Comparison of ENCODE assay signal across 18 cellular contexts in the genomic region with DNA sequence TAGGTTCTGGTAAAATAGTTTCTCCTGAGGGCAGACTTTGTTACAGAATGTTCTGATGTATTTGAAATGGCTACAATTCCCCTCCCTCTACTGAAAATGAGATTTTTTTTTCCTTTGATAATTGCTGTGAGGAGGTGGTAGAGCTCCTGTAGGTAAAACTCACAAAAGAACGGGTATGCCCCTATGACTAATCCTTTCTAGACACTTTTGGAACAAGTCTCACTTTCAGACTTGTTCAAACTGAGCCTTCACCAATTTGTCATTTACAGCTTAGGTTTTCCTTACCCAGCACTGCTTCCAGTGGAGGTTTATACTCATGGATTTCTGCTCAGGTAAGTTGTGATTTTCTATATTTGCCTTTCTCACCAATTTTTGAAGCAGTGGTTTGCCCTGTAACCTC.
DNase-seq lines count a peak whose midpoint lies in the region; ATAC-seq, FAIRE-seq and TF ChIP-seq lines count a peak whose summit lies in the region.
"Had no signal": no experiment of that assay in that cellular context is flagged by ENCODE, and none has a peak within 500 bp of the region (broad histone marks: within the 10 kb centered on the region; RNA-seq: fewer than 3 reads in every experiment).

No MANE protein-coding gene starts in this region.

- DNase-seq in bronchial epithelial cell (ENCODE audit: low read depth) (peak; percentile 52), suprapubic skin (ENCODE audit: low spot score in 2 of 2) (no peak), mesenteric fat pad (ENCODE audit: low spot score) (no peak), GM10266 (ENCODE audit: extremely low spot score) (no peak), ureter (ENCODE audit: low spot score) (no peak)
- DNase-seq: activated CD4-positive, CD25-positive, alpha-beta regulatory T cell; activated naive CD4-positive, alpha-beta T cell treated with anti-CD3 and anti-CD28 coated beads for 36 hours; COR-L47; dermis blood vessel endothelial cell; islet precursor cell; NCI-H2171 treated with DMSO at 0.1 percent for 48 hours; Right ventricle myocardium superior had no signal

- ATAC-seq in GM18517 (IDR thresholded peaks at IDR 0.05; ENCODE audit: unreplicated experiment) (peak; percentile 46), GM21381 (IDR thresholded peaks at IDR 0.05; ENCODE audit: unreplicated experiment) (peak; percentile 70), HG03159 (IDR thresholded peaks at IDR 0.05; ENCODE audit: unreplicated experiment) (peak; percentile 49)

- no peak for TF ChIP-seq POLR2A in suprapubic skin (IDR thresholded peaks at IDR 0.05)

- WGBS in suprapubic skin = 43% methylated on average over 1 of the region's 1 CpG

- no peak overlapping the region for H3K27ac ChIP-seq in suprapubic skin
- H3K27ac ChIP-seq: esophagus muscularis mucosa, KMS-11 had no signal

- no peak overlapping the region for H3K4me3 ChIP-seq in bronchial epithelial cell (ENCODE audit: low read depth, low read length)
- H3K4me3 ChIP-seq in suprapubic skin = no peak overlapping the region
- H3K4me3 ChIP-seq: esophagus muscularis mucosa had no signal

- H3K36me3 ChIP-seq in bronchial epithelial cell (ENCODE audit: control insufficient read depth, insufficient read depth, low read length) (no peaks in the 10 kb centered on the region), suprapubic skin (no peaks in the 10 kb centered on the region)
- H3K36me3 ChIP-seq: esophagus muscularis mucosa had no signal

- TF ChIP-seq EP300 in suprapubic skin (IDR thresholded peaks at IDR 0.05) = no peak

- no peaks in the 10 kb centered on the region for H3K9me3 ChIP-seq in suprapubic skin
- H3K9me3 ChIP-seq: esophagus muscularis mucosa had no signal

- FAIRE-seq in bronchial epithelial cell (lab: Jason Lieb, UNC) = no peak
- FAIRE-seq: G401.6 had no signal

- TF ChIP-seq CTCF in bronchial epithelial cell (IDR thresholded peaks at IDR 0.05; ENCODE audit: insufficient read depth, low read length, severe bottlenecking) = no peak
- TF ChIP-seq CTCF in suprapubic skin (IDR thresholded peaks at IDR 0.05) = no peak
- no peak for TF ChIP-seq CTCF in GM10266 (IDR thresholded peaks at IDR 0.05; ENCODE audit: control insufficient read depth, insufficient read depth, low read depth, missing control alignments)

- H3K4me1 ChIP-seq in suprapubic skin = no peaks in the 10 kb centered on the region

- H3K27me3 ChIP-seq in bronchial epithelial cell (ENCODE audit: control insufficient read depth, insufficient read depth, low read length) = no peaks in the 10 kb centered on the region
- no peaks in the 10 kb centered on the region for H3K27me3 ChIP-seq in suprapubic skin
- H3K27me3 ChIP-seq: esophagus muscularis mucosa had no signal
